7 cellular contexts compared by ENCODE assay signal in genomic region chr11:62087694-62088093, GRCh38.
"Had no signal": no experiment of that assay in that cellular context is flagged by ENCODE, and none has a peak within 500 bp of the region (broad histone marks: within the 10 kb centered on the region; RNA-seq: fewer than 3 reads in every experiment).

No MANE protein-coding gene starts in this region.

- DNase-seq: GDM1, GF-D8 had no signal

- FAIRE-seq: GM12878, GM12891, GM12892, GM18507, GM19239 had no signal

- H3K4me3 ChIP-seq: GM12878 had no signal

- ATAC-seq: GM12878 had no signal
